8 cellular contexts compared by ENCODE assay signal in genomic region chr1:74732071-74732946, GRCh38. TPM values are rescaled to one million over a fixed set of nuclear protein-coding genes. Genes with fewer than 3 reads are reported as not detected.
A peak's percentile ranks its signal among the peaks of the same experiment; 100 is the strongest.
DNase-seq lines count a peak whose midpoint lies in the region; ATAC-seq and TF ChIP-seq lines count a peak whose summit lies in the region.
"Not testable (repeated sequence)": the region's sequence is repeated elsewhere in the genome, so short reads cannot be mapped to it uniquely, and the experiment has no call there.

No MANE protein-coding gene starts in this region.

- BruUV-seq in Caco-2 (replicated peaks; lab: Mats Ljungman, UMichigan): not testable (repeated sequence)

- H3K36me3 Mint-ChIP-seq in Caco-2 (ENCODE audit: insufficient read depth, unreplicated experiment): not testable (repeated sequence)
- H3K36me3 Mint-ChIP-seq in activated naive CD4-positive, alpha-beta T cell treated with anti-CD3 and anti-CD28 coated beads for 36 hours (ENCODE audit: low read depth): peaks cover 15% of the 10 kb centered on the region
- H3K36me3 Mint-ChIP-seq in stimulated activated naive CD8-positive, alpha-beta T cell treated with anti-CD3 and anti-CD28 coated beads, Interleukin-15, Interleukin-2, amounts not matched to agents 100 ng/mL and 50 ng/mL, for 24 hours (ENCODE audit: low read depth): peaks cover 27% of the 10 kb centered on the region

- H3K4me3 Mint-ChIP-seq in Caco-2 (ENCODE audit: unreplicated experiment): peak overlapping the region; percentile 83
- peak overlapping the region; percentile 89 for H3K4me3 Mint-ChIP-seq in activated naive CD4-positive, alpha-beta T cell treated with anti-CD3 and anti-CD28 coated beads for 36 hours
- peak overlapping the region; percentile 94 for H3K4me3 Mint-ChIP-seq in stimulated activated naive CD8-positive, alpha-beta T cell treated with anti-CD3 and anti-CD28 coated beads, Interleukin-15, Interleukin-2, amounts not matched to agents 100 ng/mL and 50 ng/mL, for 24 hours

- peak overlapping the region; percentile 80 for H3K27ac ChIP-seq in OCI-LY1 (ENCODE audit: low read depth, low read length, poor library complexity, severe bottlenecking)
- H3K27ac ChIP-seq in muscle layer of colon (ENCODE audit: low read depth, low read length): peak overlapping the region; percentile 85

- H3K4me1 ChIP-seq in Caco-2 (peaks cover 15% of the 10 kb centered on the region; the same call in 1 of the 2 replicates), OCI-LY1 (ENCODE audit: insufficient read depth, low read length, severe bottlenecking) (peaks cover 22% of the 10 kb centered on the region), muscle layer of colon (ENCODE audit: insufficient read depth, low read length) (peaks cover 34% of the 10 kb centered on the region)

- CTCF ChIA-PET in Caco-2 (lab: Charles Lee): interaction anchor here (0.5 to 1.6 kb wide), 5 partner anchors 20 to 342 kb away, joined by 3 to 7 read pairs (median 4); no protein-coding TSS in a partner anchor
- CTCF ChIA-PET in activated naive CD4-positive, alpha-beta T cell treated with anti-CD3 and anti-CD28 coated beads for 36 hours (lab: Charles Lee): interaction anchor here (0.6 to 4.0 kb wide), 5 partner anchors 10 to 397 kb away, joined by 3 to 25 read pairs (median 4); no protein-coding TSS in a partner anchor

- peak overlapping the region; percentile 94 for H3K27ac Mint-ChIP-seq in Caco-2 (ENCODE audit: unreplicated experiment)
- peak overlapping the region; percentile 94 for H3K27ac Mint-ChIP-seq in activated naive CD4-positive, alpha-beta T cell treated with anti-CD3 and anti-CD28 coated beads for 36 hours
- H3K27ac Mint-ChIP-seq in stimulated activated naive CD8-positive, alpha-beta T cell treated with anti-CD3 and anti-CD28 coated beads, Interleukin-15, Interleukin-2, amounts not matched to agents 100 ng/mL and 50 ng/mL, for 24 hours: peak overlapping the region; percentile 97

- not testable (repeated sequence) for H3K36me3 ChIP-seq in Caco-2 (ENCODE audit: control insufficient read depth, insufficient read depth, low read length); muscle layer of colon (ENCODE audit: insufficient read depth, low read length)
- peaks cover 16% of the 10 kb centered on the region for H3K36me3 ChIP-seq in OCI-LY1 (ENCODE audit: insufficient read depth, low read length)

- not testable (repeated sequence) for H3K9me3 Mint-ChIP-seq in Caco-2 (ENCODE audit: unreplicated experiment); activated naive CD4-positive, alpha-beta T cell treated with anti-CD3 and anti-CD28 coated beads for 36 hours; stimulated activated naive CD8-positive, alpha-beta T cell treated with anti-CD3 and anti-CD28 coated beads, Interleukin-15, Interleukin-2, amounts not matched to agents 100 ng/mL and 50 ng/mL, for 24 hours

- not testable (repeated sequence) for H3K9me3 ChIP-seq in Caco-2; OCI-LY1 (ENCODE audit: low read length); muscle layer of colon (ENCODE audit: low read length)

- DNase-seq in Caco-2 (peak in 1 of 2 experiments; percentile 12), GM20000 (ENCODE audit: low spot score) (peak; percentile 15)
- peak; percentile 63 for DNase-seq in activated naive CD4-positive, alpha-beta T cell treated with anti-CD3 and anti-CD28 coated beads for 36 hours
- not testable (repeated sequence) for DNase-seq in fibroblast of villous mesenchyme (ENCODE audit: low read depth)

- ATAC-seq in HG03066 (IDR thresholded peaks at IDR 0.05; ENCODE audit: low read depth, unreplicated experiment): peak; percentile 6

- POLR2A ChIA-PET in Caco-2 (lab: Charles Lee): interaction anchor here (0.8 to 1.1 kb wide), 2 partner anchors 19 to 20 kb away, joined by 4 to 5 read pairs; no protein-coding TSS in a partner anchor

- not testable (repeated sequence) for H3K79me2 ChIP-seq in OCI-LY1 (ENCODE audit: insufficient read depth, low read length)

- H3K9ac ChIP-seq in OCI-LY1 (ENCODE audit: low read length): peak overlapping the region; percentile 86
- peak overlapping the region; percentile 89 for H3K9ac ChIP-seq in muscle layer of colon (ENCODE audit: low read length)

- H3K27me3 Mint-ChIP-seq in Caco-2 (ENCODE audit: insufficient read depth, unreplicated experiment); activated naive CD4-positive, alpha-beta T cell treated with anti-CD3 and anti-CD28 coated beads for 36 hours (ENCODE audit: low read depth); stimulated activated naive CD8-positive, alpha-beta T cell treated with anti-CD3 and anti-CD28 coated beads, Interleukin-15, Interleukin-2, amounts not matched to agents 100 ng/mL and 50 ng/mL, for 24 hours: not testable (repeated sequence)

- H3K27me3 ChIP-seq in Caco-2 (replicated peaks; ENCODE audit: control insufficient read depth, insufficient read depth, low read length); OCI-LY1 (ENCODE audit: insufficient read depth, low read length); muscle layer of colon (ENCODE audit: control insufficient read depth in 1 of 2, insufficient read depth in 2 of 2, low read length in 2 of 2): not testable (repeated sequence)

- intact Hi-C loops in Caco-2 (cut with micrococcal nuclease; ENCODE audit: unreplicated experiment): loop anchor here (2.0 to 5.0 kb wide), 2 partner anchors 40 to 535 kb away; partner anchors contain the start of genes FPGT and LRRIQ3
- intact Hi-C loops in activated naive CD4-positive, alpha-beta T cell treated with anti-CD3 and anti-CD28 coated beads for 36 hours (cut with micrococcal nuclease): loop anchor here (10.0 kb wide), 1 partner anchor 992 kb away; the partner anchor contains the start of gene ACADM

- not testable (repeated sequence) for TF ChIP-seq CTCF in Caco-2 (IDR thresholded peaks at IDR 0.05; ENCODE audit: insufficient read depth in 1 of 2, low read depth in 1 of 2, low read length in 1 of 2, severe bottlenecking in 1 of 2, unreplicated experiment in 1 of 2); GM20000 (IDR thresholded peaks at IDR 0.05; ENCODE audit: extremely low read depth, missing control alignments); OCI-LY1 (IDR thresholded peaks at IDR 0.05; ENCODE audit: low read length); fibroblast of villous mesenchyme (IDR thresholded peaks at IDR 0.05; ENCODE audit: insufficient read depth, low read depth, low read length)

- H2AFZ ChIP-seq in OCI-LY1 (ENCODE audit: low read length): peak overlapping the region; percentile 86; the same call in 1 of the 2 replicates

- H3K4me3 ChIP-seq in Caco-2 (ENCODE audit: low read depth, low read length): peak overlapping the region; percentile 63
- H3K4me3 ChIP-seq in OCI-LY1 (ENCODE audit: low read depth, low read length, poor library complexity, severe bottlenecking): peak overlapping the region; percentile 77
- H3K4me3 ChIP-seq in fibroblast of villous mesenchyme (ENCODE audit: low read depth, low read length): peak overlapping the region; percentile 89
- peak overlapping the region; percentile 72 to 94 for H3K4me3 ChIP-seq in muscle layer of colon (ENCODE audit: low read depth in 1 of 2, low read length in 2 of 2)

- H3F3A ChIP-seq in OCI-LY1 (ENCODE audit: insufficient read depth, low read length): not testable (repeated sequence)

- not testable (repeated sequence) for H3K4me1 Mint-ChIP-seq in Caco-2 (ENCODE audit: low read depth, unreplicated experiment)
- peaks cover 34% of the 10 kb centered on the region for H3K4me1 Mint-ChIP-seq in activated naive CD4-positive, alpha-beta T cell treated with anti-CD3 and anti-CD28 coated beads for 36 hours (ENCODE audit: low read depth)
- H3K4me1 Mint-ChIP-seq in stimulated activated naive CD8-positive, alpha-beta T cell treated with anti-CD3 and anti-CD28 coated beads, Interleukin-15, Interleukin-2, amounts not matched to agents 100 ng/mL and 50 ng/mL, for 24 hours (ENCODE audit: low read depth): peaks cover 57% of the 10 kb centered on the region

- not testable (repeated sequence) for H3K9me2 ChIP-seq in OCI-LY1 (ENCODE audit: low read depth, low read length)

- not testable (repeated sequence) for H4K20me1 ChIP-seq in OCI-LY1 (ENCODE audit: insufficient read depth, low read length)

- H3K4me2 ChIP-seq in OCI-LY1 (ENCODE audit: low read length): peak overlapping the region; percentile 79

RNA-seq across cellular contexts. Expression of gene CRYZ, which starts 0.5 kb away (rescaled TPM):
- 51.9 and 54.3 TPM in 2 replicates for total RNA-seq in Caco-2 (2022)
- total RNA-seq in activated naive CD4-positive, alpha-beta T cell treated with anti-CD3 and anti-CD28 coated beads for 36 hours: 10 to 100 TPM in 1 of 2 experiments, 1 to 10 TPM in 1; 8.1 to 11.3 TPM
- 30.6 and 41.0 TPM in 2 replicates for total RNA-seq in fibroblast of villous mesenchyme

RNA-seq across cellular contexts. Expression of gene TYW3, which starts 0.6 kb away (rescaled TPM):
- total RNA-seq in Caco-2 (2022): 16.2 and 17.9 TPM in 2 replicates
- 10 to 100 TPM; 27.9 to 30.9 TPM for total RNA-seq in activated naive CD4-positive, alpha-beta T cell treated with anti-CD3 and anti-CD28 coated beads for 36 hours
- 12.6 and 20.7 TPM in 2 replicates for total RNA-seq in fibroblast of villous mesenchyme

RNA-seq across cellular contexts. Expression of gene ERICH3, which starts 58.7 kb away (rescaled TPM):
- total RNA-seq in Caco-2 (2022) (not detected in 2 replicates), fibroblast of villous mesenchyme (not detected in 2 replicates)
- not detected for total RNA-seq in activated naive CD4-positive, alpha-beta T cell treated with anti-CD3 and anti-CD28 coated beads for 36 hours
